In the genomic region with DNA sequence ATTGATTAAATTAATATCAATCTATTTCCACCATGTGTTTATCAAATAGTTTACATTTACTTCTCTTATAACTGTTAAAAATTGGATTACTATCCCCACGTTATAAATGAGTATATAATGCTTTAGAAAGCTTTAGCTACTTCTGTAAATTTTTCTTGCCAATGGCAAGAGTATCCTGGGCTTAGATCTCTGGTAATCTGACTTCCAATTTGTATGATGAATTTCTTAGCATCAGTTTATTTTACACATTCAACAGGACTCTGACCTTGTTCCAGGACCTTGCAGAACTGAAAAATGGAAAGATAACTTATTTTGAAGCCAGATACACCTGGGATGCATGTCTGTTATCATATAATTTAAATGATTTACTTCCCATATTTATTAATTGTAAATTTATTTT, we compare ENCODE assay signal across 26 cellular contexts.
"Had no signal": no experiment of that assay in that cellular context is flagged by ENCODE, and none has a peak within 500 bp of the region (broad histone marks: within the 10 kb centered on the region; RNA-seq: fewer than 3 reads in every experiment).

No MANE protein-coding gene starts in this region.

- FAIRE-seq: HepG2, RCC 7860 had no signal

- H3K4me1 ChIP-seq: SJSA1 had no signal

- H3K27ac ChIP-seq: PC-9, SJSA1 had no signal

- H3K9me3 ChIP-seq: MG63, SJSA1 had no signal

- H3K36me3 ChIP-seq: MG63, SJSA1 had no signal

- H3K27me3 ChIP-seq: MG63, SJSA1 had no signal

- H3K4me2 ChIP-seq: PC-9 had no signal

- H3K4me3 ChIP-seq: MG63, PC-9, SJSA1 had no signal

- DNase-seq: IMR-90, Karpas-422, KG1, MG63, NCI-H1092 treated with DMSO at 0.1 percent for 48 hours, NCI-H1436, NCI-H187, NCI-H2029, NCI-H2081 treated with DMSO at 0.1 percent for 48 hours, NCI-H2171, NCI-H226, NCI-H446, NCI-H510A, NCI-H524 treated with DMSO at 0.1 percent for 48 hours, NCI-H69, NCI-H774, OCI-M1, PC-9, Right ventricle myocardium superior, RPMI8226, SIG-M5, SW 1271, T-cell had no signal
